Comparison of ENCODE assay signal across 8 cellular contexts in the genomic region with DNA sequence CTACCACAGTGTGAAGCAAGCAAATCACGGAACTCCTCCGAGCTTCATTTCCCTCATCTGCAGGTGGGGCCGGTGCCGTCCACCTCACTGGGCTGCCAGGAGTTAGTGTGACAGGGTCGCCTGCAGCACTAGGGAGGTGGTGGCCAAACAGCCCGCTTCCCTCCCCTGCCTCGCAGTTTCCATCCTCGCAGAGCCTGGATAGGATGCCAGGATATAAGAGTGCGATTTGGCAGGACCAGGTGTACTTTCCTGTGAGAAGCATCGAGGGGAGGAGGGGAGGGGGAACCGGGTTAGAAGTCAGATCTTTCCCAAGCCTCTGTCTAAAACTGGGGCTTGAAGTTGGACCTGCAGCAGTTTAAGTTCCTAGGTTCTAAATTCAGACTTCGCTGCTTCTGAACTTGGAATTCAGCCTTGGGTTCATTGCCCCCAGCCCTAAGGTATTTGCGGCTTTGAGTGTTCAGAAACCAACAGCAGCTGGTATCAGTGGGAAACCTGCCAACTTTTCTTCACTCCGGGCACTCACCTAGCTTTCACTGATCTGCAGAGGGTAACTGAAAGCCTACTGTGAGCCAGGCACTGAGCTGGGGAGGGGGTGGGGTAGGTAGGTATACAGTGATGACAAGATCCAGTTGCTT. TPM values are rescaled to one million over a fixed set of nuclear protein-coding genes. Genes with fewer than 3 reads are reported as not detected.
DNase-seq lines count a peak whose midpoint lies in the region; ATAC-seq and TF ChIP-seq lines count a peak whose summit lies in the region.

No MANE protein-coding gene starts in this region.

- peaks cover 47% of the 10 kb centered on the region for H3K27me3 ChIP-seq in HUES48 (ENCODE audit: control insufficient read depth, insufficient read depth, low read length)
- H3K27me3 ChIP-seq in ascending aorta: no peaks in the 10 kb centered on the region
- H3K27me3 ChIP-seq in iPS-18a (ENCODE audit: control insufficient read depth, insufficient read depth, low read length): peaks cover 54% of the 10 kb centered on the region

- H3K27ac ChIP-seq in HUES48 (ENCODE audit: low read depth, low read length): no peak overlapping the region
- H3K27ac ChIP-seq in ascending aorta: peak overlapping the region; percentile 98 to 99
- no peak overlapping the region for H3K27ac ChIP-seq in iPS-18a (ENCODE audit: low read length)

- TF ChIP-seq CTCF in ascending aorta (IDR thresholded peaks at IDR 0.05): no peak

- DNase-seq in AG08395 (ENCODE audit: low spot score): peak; percentile 34
- DNase-seq in RPMI8226: peak; percentile 93
- DNase-seq in ascending aorta (ENCODE audit: low spot score in 2 of 2): peak in 1 of 2 donors; percentile 77
- no peak for DNase-seq in skeletal muscle cell (ENCODE audit: low read depth)
- no peak for DNase-seq in KG1 (lab: John Stamatoyannopoulos, UW)

- ATAC-seq in GM19467 (IDR thresholded peaks at IDR 0.05; ENCODE audit: unreplicated experiment): no peak

- H3K4me3 ChIP-seq in HUES48 (ENCODE audit: low read depth, low read length) (peak overlapping the region; percentile 78), ascending aorta (peak overlapping the region; percentile 72 to 78), iPS-18a (ENCODE audit: low read length) (peak overlapping the region; percentile 80), skeletal muscle cell (ENCODE audit: low read depth, low read length) (peak overlapping the region; percentile 74)

- intact Hi-C loops in ascending aorta (cut with DNase I): loop anchor here (1.0 to 5.0 kb wide), 7 partner anchors 30 to 913 kb away; no protein-coding TSS in a partner anchor

- H3K9ac ChIP-seq in HUES48 (ENCODE audit: low read depth, low read length) (no peak overlapping the region), iPS-18a (ENCODE audit: low read length) (peak overlapping the region; percentile 77)

- no peaks in the 10 kb centered on the region for H3K36me3 ChIP-seq in HUES48 (ENCODE audit: control insufficient read depth, insufficient read depth, low read length)
- peaks cover 0 to 9% of the 10 kb centered on the region in 2 donors for H3K36me3 ChIP-seq in ascending aorta
- no peaks in the 10 kb centered on the region for H3K36me3 ChIP-seq in iPS-18a (ENCODE audit: control insufficient read depth, low read depth, low read length)

- H3K9me3 ChIP-seq in HUES48 (ENCODE audit: control insufficient read depth, insufficient read depth, low read length): no peaks in the 10 kb centered on the region
- no peaks in the 10 kb centered on the region for H3K9me3 ChIP-seq in ascending aorta
- no peaks in the 10 kb centered on the region for H3K9me3 ChIP-seq in iPS-18a (ENCODE audit: control insufficient read depth, low read depth, low read length)

- H3K4me1 ChIP-seq in HUES48 (ENCODE audit: control insufficient read depth, insufficient read depth, low read length): peaks cover 9% of the 10 kb centered on the region
- peaks cover 0 to 3% of the 10 kb centered on the region in 2 donors for H3K4me1 ChIP-seq in ascending aorta
- H3K4me1 ChIP-seq in iPS-18a (ENCODE audit: control insufficient read depth, low read depth, low read length): peaks cover 9% of the 10 kb centered on the region

RNA-seq across cellular contexts. Expression of gene JUN, which starts 1.7 kb away (rescaled TPM):
- 1,004 TPM for total RNA-seq in ascending aorta

Comparison
In these comparisons a context has a peak if more than half of its experiments do, and no peak if none do; other contexts are left out.
1. DNase-seq: peak in AG08395 (single experiment) and RPMI8226 (single experiment); none in skeletal muscle cell (single experiment) and KG1 (single experiment).
2. H3K27ac ChIP-seq: peak in ascending aorta (2 of 2); none in HUES48 (single experiment) and iPS-18a (single experiment).
3. Peak in every context shown above with its lines, with median percentiles within 50 percentile points of each other: H3K4me3 ChIP-seq.